Comparison of ENCODE assay signal across 17 cellular contexts in the genomic region with DNA sequence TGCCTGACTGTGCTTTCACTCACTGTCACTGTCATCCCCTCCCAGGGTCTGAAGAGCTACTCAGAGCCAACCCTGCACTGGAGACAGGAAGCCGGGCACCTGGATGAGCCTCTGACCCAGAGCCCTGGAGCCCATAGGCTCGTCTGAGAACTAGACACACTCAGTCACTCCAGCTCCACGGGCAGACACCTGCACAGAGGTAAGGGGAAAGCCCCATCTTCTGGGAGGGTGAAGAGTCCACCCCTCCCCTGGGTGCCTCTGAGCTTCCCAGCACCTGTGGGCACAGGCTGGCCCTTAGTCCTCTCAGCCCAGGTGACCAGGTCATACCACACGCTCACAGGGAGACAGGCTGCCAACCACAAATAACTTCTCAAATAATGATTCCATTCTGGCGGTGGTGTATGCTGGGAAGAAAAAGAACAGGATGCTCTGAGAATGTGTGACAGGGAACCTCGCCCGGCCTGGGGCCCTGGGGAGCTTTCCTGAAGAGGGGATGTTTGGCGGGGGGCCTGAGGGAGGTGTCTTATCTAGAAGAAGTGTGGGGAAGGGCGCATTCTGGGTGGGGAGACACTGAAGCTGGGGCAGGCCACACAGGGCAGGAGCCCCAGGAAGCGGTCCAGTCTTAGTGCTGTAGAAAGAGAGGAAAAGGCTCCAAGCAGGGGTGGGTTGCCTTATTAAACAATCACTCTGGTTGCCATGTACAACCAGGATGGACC. TPM values are rescaled to one million over a fixed set of nuclear protein-coding genes. Genes with fewer than 3 reads are reported as not detected.
DNase-seq lines count a peak whose midpoint lies in the region; ATAC-seq, FAIRE-seq and TF ChIP-seq lines count a peak whose summit lies in the region.
"Had no signal": no experiment of that assay in that cellular context is flagged by ENCODE, and none has a peak within 500 bp of the region (broad histone marks: within the 10 kb centered on the region; RNA-seq: fewer than 3 reads in every experiment).

No MANE protein-coding gene starts in this region.

- H3K27me3 Mint-ChIP-seq in activated T-cell treated with anti-CD3 and anti-CD28 coated beads, Interleukin-2, amount 50 U/mL, for 24 hours: no peaks in the 10 kb centered on the region
- H3K27me3 Mint-ChIP-seq in activated T-cell treated with anti-CD3 and anti-CD28 coated beads, Interleukin-2, amount 50 U/mL, for 72 hours (ENCODE audit: low read depth): peaks cover 4% of the 10 kb centered on the region

- H3K79me2 ChIP-seq in H1 (ENCODE audit: control insufficient read depth in 1 of 2, insufficient read depth in 2 of 2, low read length in 2 of 2) (0 out of 4 replicates have a peak, but pooled peaks cover 0 to 3% of the 10 kb centered on the region in 2 experiments), osteoblast (ENCODE audit: insufficient read depth, low read length) (no peaks in the 10 kb centered on the region)

- no peak for FAIRE-seq in H1 (lab: Jason Lieb, UNC)
- FAIRE-seq: HTR-8/SVneo, RCC 7860 had no signal

- H4K91ac ChIP-seq in H1 (replicated peaks; ENCODE audit: insufficient read length, low read length): peak overlapping the region; percentile 25

- H3K4me1 Mint-ChIP-seq in activated T-cell treated with anti-CD3 and anti-CD28 coated beads, Interleukin-2, amount 50 U/mL, for 24 hours (ENCODE audit: low read depth): peaks cover 8% of the 10 kb centered on the region
- peaks cover 15% of the 10 kb centered on the region for H3K4me1 Mint-ChIP-seq in activated T-cell treated with anti-CD3 and anti-CD28 coated beads, Interleukin-2, amount 50 U/mL, for 72 hours (ENCODE audit: low read depth)

- TF ChIP-seq CTCF in H1 (IDR thresholded peaks at IDR 0.05; ENCODE audit: control extremely low read depth in 1 of 3, insufficient read depth in 1 of 3, low read depth in 1 of 3, low read length in 3 of 3) (no peak), osteoblast (IDR thresholded peaks at IDR 0.05; ENCODE audit: extremely low read depth, low read depth, low read length) (no peak)

- H3K14ac ChIP-seq in H1 (ENCODE audit: insufficient read length): no peak overlapping the region

- no peak for DNase-seq in activated T-cell treated with anti-CD3 and anti-CD28 coated beads, Interleukin-2, amount 50 U/mL, for 24 hours
- no peak for DNase-seq in activated T-cell treated with anti-CD3 and anti-CD28 coated beads, Interleukin-2, amount 50 U/mL, for 72 hours
- DNase-seq in H1 (ENCODE audit: low read depth in 1 of 2, low spot score in 2 of 2) (no peak), osteoblast (ENCODE audit: insufficient read length, low spot score, missing footprints) (peak; percentile 62)
- no peak for DNase-seq in effector CD8-positive, alpha-beta T cell (lab: John Stamatoyannopoulos, UW)
- DNase-seq: BE2C, NCI-H1092 treated with DMSO at 0.1 percent for 48 hours, NCI-H1694, NCI-H2107, NCI-H82, SHP77 treated with DMSO at 0.1 percent for 48 hours had no signal

- H3K4me1 ChIP-seq in HUES48 (ENCODE audit: control insufficient read depth, insufficient read depth, low read length) (peaks cover 22% of the 10 kb centered on the region), H1 (replicated peaks in 1 of 4; ENCODE audit: control insufficient read depth in 3 of 4, insufficient read depth in 4 of 4, low read length in 3 of 4) (peaks cover 0 to 15% (median 11%) of the 10 kb centered on the region in 4 experiments; a peak in 5 of 7 replicates), osteoblast (ENCODE audit: insufficient read depth, low read length) (no peaks in the 10 kb centered on the region)
- H3K4me1 ChIP-seq: BE2C had no signal

- peak overlapping the region; percentile 59 for H3K27ac Mint-ChIP-seq in activated T-cell treated with anti-CD3 and anti-CD28 coated beads, Interleukin-2, amount 50 U/mL, for 24 hours
- H3K27ac Mint-ChIP-seq in activated T-cell treated with anti-CD3 and anti-CD28 coated beads, Interleukin-2, amount 50 U/mL, for 72 hours: no peak overlapping the region

- no peak overlapping the region for H2AFZ ChIP-seq in H1 (ENCODE audit: low read length)
- no peak overlapping the region for H2AFZ ChIP-seq in osteoblast (ENCODE audit: low read length)

- H4K20me1 ChIP-seq in H1 (replicated peaks in 1 of 2; ENCODE audit: control insufficient read depth in 1 of 2, insufficient read depth in 2 of 2, low read length in 2 of 2): no peaks in the 10 kb centered on the region
- H4K20me1 ChIP-seq in osteoblast (ENCODE audit: insufficient read depth, low read length): no peaks in the 10 kb centered on the region

- ATAC-seq in activated T-cell treated with anti-CD3 and anti-CD28 coated beads, Interleukin-2, amount 50 U/mL, for 72 hours (replicated peaks in 1 of 2): no peak
- ATAC-seq in GM18867 (IDR thresholded peaks at IDR 0.05; ENCODE audit: unreplicated experiment): no peak
- no peak for ATAC-seq in GM19035 (IDR thresholded peaks at IDR 0.05; ENCODE audit: unreplicated experiment)

- no peak overlapping the region for H3K56ac ChIP-seq in H1 (replicated peaks; ENCODE audit: insufficient read length, low read depth, low read length)

- peak overlapping the region; percentile 31; the same call in 1 of the 2 replicates for H2BK15ac ChIP-seq in H1 (ENCODE audit: low read length)

- no peak overlapping the region for H3K4me3 Mint-ChIP-seq in activated T-cell treated with anti-CD3 and anti-CD28 coated beads, Interleukin-2, amount 50 U/mL, for 24 hours
- no peak overlapping the region for H3K4me3 Mint-ChIP-seq in activated T-cell treated with anti-CD3 and anti-CD28 coated beads, Interleukin-2, amount 50 U/mL, for 72 hours

- no peak overlapping the region for H4K8ac ChIP-seq in H1 (ENCODE audit: extremely low read depth, insufficient read depth, low read length)

- no peak overlapping the region for H3K23ac ChIP-seq in H1 (ENCODE audit: insufficient read length)

- H3K79me1 ChIP-seq in H1 (ENCODE audit: low read depth, low read length): peaks cover 6% of the 10 kb centered on the region; the same call in 1 of the 2 replicates

- no peak overlapping the region for H4K5ac ChIP-seq in H1 (ENCODE audit: insufficient read length, low read depth, low read length)

- no peak for TF ChIP-seq RAD21 in H1 (IDR thresholded peaks at IDR 0.05 in 1 of 2, conservative IDR thresholded peaks at IDR 0.05 in 1 of 2; ENCODE audit: low read depth in 2 of 2, low read length in 2 of 2)

- H3K36me3 Mint-ChIP-seq in activated T-cell treated with anti-CD3 and anti-CD28 coated beads, Interleukin-2, amount 50 U/mL, for 24 hours (ENCODE audit: low read depth): peaks cover 3% of the 10 kb centered on the region
- no peaks in the 10 kb centered on the region for H3K36me3 Mint-ChIP-seq in activated T-cell treated with anti-CD3 and anti-CD28 coated beads, Interleukin-2, amount 50 U/mL, for 72 hours (ENCODE audit: insufficient read depth in 2 of 2)

- H3K9me3 Mint-ChIP-seq in activated T-cell treated with anti-CD3 and anti-CD28 coated beads, Interleukin-2, amount 50 U/mL, for 24 hours: no peaks in the 10 kb centered on the region
- no peaks in the 10 kb centered on the region for H3K9me3 Mint-ChIP-seq in activated T-cell treated with anti-CD3 and anti-CD28 coated beads, Interleukin-2, amount 50 U/mL, for 72 hours

- H3K4me3 ChIP-seq in HUES48 (ENCODE audit: low read depth, low read length) (no peak overlapping the region), H1 (ENCODE audit: extremely low read depth in 1 of 4, insufficient read depth in 2 of 4, low read depth in 3 of 4, low read length in 4 of 4) (no peak overlapping the region), osteoblast (ENCODE audit: insufficient read depth, low read length) (no peak overlapping the region)

- WGBS in H1 (ENCODE audit: extremely low coverage in 1 of 2, insufficient coverage in 1 of 2, insufficient read length in 1 of 2, insufficient replicate concordance in 2 of 2, low coverage in 1 of 2, low lambda C conversion rate in 2 of 2, missing lambda C conversion rate in 1 of 2), 2 experiments: 78% methylated on average over 8 of the region's 10 CpGs; no CpG with 5 or more reads in 1 of the 2 experiments

- peak overlapping the region in 1 of 2 experiments; percentile 29; a peak in 1 of 4 replicates for H3K4me2 ChIP-seq in H1 (ENCODE audit: insufficient read depth in 1 of 2, low read depth in 2 of 2, low read length in 2 of 2)
- H3K4me2 ChIP-seq in osteoblast (ENCODE audit: insufficient read depth, low read length): no peak overlapping the region
- H3K4me2 ChIP-seq: KMS-11 had no signal

- peak overlapping the region; percentile 93; the same call in 1 of the 2 replicates for H2BK20ac ChIP-seq in H1 (ENCODE audit: low read length)

- peak overlapping the region; percentile 76 for H2BK5ac ChIP-seq in H1 (ENCODE audit: low read depth, low read length)

- H3K27me3 ChIP-seq in HUES48 (ENCODE audit: control insufficient read depth, insufficient read depth, low read length): no peaks in the 10 kb centered on the region
- H3K27me3 ChIP-seq in H1 (replicated peaks in 1 of 4; ENCODE audit: control insufficient read depth in 3 of 4, extremely low read depth in 1 of 4, insufficient read depth in 3 of 4, low read length in 3 of 4): no peaks in the 10 kb centered on the region
- no peaks in the 10 kb centered on the region for H3K27me3 ChIP-seq in osteoblast (ENCODE audit: insufficient read depth, low read length)
- H3K27me3 ChIP-seq: BE2C had no signal

- H2AK5ac ChIP-seq in H1 (ENCODE audit: low read depth, low read length): 0 out of 2 replicates have a peak overlapping the region, but pooled peaks have one; percentile 48

- no peak for TF ChIP-seq POLR2A in H1 (IDR thresholded peaks at IDR 0.05; ENCODE audit: control extremely low read depth in 1 of 2, low read depth in 2 of 2, low read length in 2 of 2)

- peak overlapping the region; percentile 7 for H2BK120ac ChIP-seq in H1 (replicated peaks; ENCODE audit: low read depth, low read length)

- H3K18ac ChIP-seq in H1 (ENCODE audit: extremely low read depth, low read length): no peak overlapping the region

- H3K27ac ChIP-seq in HUES48 (ENCODE audit: low read depth, low read length) (peak overlapping the region; percentile 27), H1 (ENCODE audit: low read depth, low read length) (no peak overlapping the region; the same call in 1 of the 2 replicates), osteoblast (ENCODE audit: low read depth, low read length) (no peak overlapping the region)
- H3K27ac ChIP-seq: KMS-11 had no signal

- H2BK12ac ChIP-seq in H1 (ENCODE audit: low read depth, low read length): peak overlapping the region; percentile 75; the same call in 1 of the 2 replicates

- H3K9me3 ChIP-seq in HUES48 (ENCODE audit: control insufficient read depth, insufficient read depth, low read length) (no peaks in the 10 kb centered on the region), H1 (ENCODE audit: insufficient read depth in 2 of 2, low read depth in 1 of 2, low read length in 1 of 2) (no peaks in the 10 kb centered on the region), osteoblast (ENCODE audit: low read depth, low read length) (no peaks in the 10 kb centered on the region)
- H3K9me3 ChIP-seq: BE2C had no signal

- peaks cover 2% of the 10 kb centered on the region; the same call in 1 of the 2 replicates for H3K23me2 ChIP-seq in H1 (ENCODE audit: low read depth, low read length)

- H3K9ac ChIP-seq in HUES48 (ENCODE audit: low read depth, low read length): no peak overlapping the region
- H3K9ac ChIP-seq in H1 (replicated peaks in 1 of 4; ENCODE audit: extremely low read depth in 1 of 4, low read depth in 3 of 4, low read length in 3 of 4): no peak overlapping the region
- H3K9ac ChIP-seq: KMS-11 had no signal

- TF ChIP-seq EP300 in H1 (IDR thresholded peaks at IDR 0.05; ENCODE audit: borderline replicate concordance in 1 of 2, low read depth in 2 of 2, low read length in 2 of 2): no peak

- POLR2A ChIA-PET in H1 (lab: Charles Lee; ENCODE audit: partially characterized antibody): interaction anchor here (1.5 to 11.5 kb wide), 3 partner anchors 8 to 29 kb away, joined by 4 to 129 read pairs (median 5); no protein-coding TSS in a partner anchor

- CTCF ChIA-PET in H1 (lab: Charles Lee; ENCODE audit: partially characterized antibody): interaction anchor here (1.0 to 1.6 kb wide), 6 partner anchors 10 to 76 kb away, joined by 3 to 4 read pairs (median 3); a partner anchor contains a TSS

- H3K36me3 ChIP-seq in HUES48 (ENCODE audit: control insufficient read depth, insufficient read depth, low read length) (0 out of 2 replicates have a peak, but pooled peaks cover 7% of the 10 kb centered on the region), H1 (ENCODE audit: control insufficient read depth in 2 of 4, insufficient read depth in 4 of 4, low read length in 3 of 4) (peaks cover 0 to 3% (median 1%) of the 10 kb centered on the region in 4 experiments; a peak in 3 of 8 replicates), osteoblast (ENCODE audit: insufficient read depth, low read length) (no peaks in the 10 kb centered on the region)
- H3K36me3 ChIP-seq: BE2C had no signal

- H3K4ac ChIP-seq in H1 (replicated peaks; ENCODE audit: insufficient read length, low read depth, low read length): no peak overlapping the region

RNA-seq across cellular contexts. Expression of a gene that starts 5.3 kb away (rescaled TPM):
- 1 to 10 TPM; 3.2 to 3.7 TPM for total RNA-seq in activated T-cell treated with anti-CD3 and anti-CD28 coated beads, Interleukin-2, amount 50 U/mL, for 72 hours
- 4.1 and 4.8 TPM in 2 replicates for total RNA-seq in H1 (2021; fragmentation: NEBNext Ultra II Directional; extraction: Animal tissue kit (Norgen Biotek cat#: 25700))
- polyA plus RNA-seq in H1 (2011; rRNA removed): 8.4 and 9.4 TPM in 2 replicates
- 8.7 TPM for polyA plus RNA-seq in H1 (2011; cell fraction: cytosol; rRNA removed)
- polyA plus RNA-seq in H1 (2011; cell fraction: nucleus; rRNA removed): 11.9 TPM
- 3.5 to 5.0 TPM (median 4.4 TPM) in 4 replicates for polyA plus RNA-seq in H1 (2012, experiment 1 of 2)
- polyA plus RNA-seq in H1 (2012, experiment 2 of 2): 5.9 TPM
- 3.2 TPM for polyA plus RNA-seq in H1 (2013, experiment 1 of 2)
- 3.0 TPM for polyA plus RNA-seq in H1 (2013, experiment 2 of 2)
- polyA minus RNA-seq in H1 (2011; rRNA and poly(A)+ RNA removed): 3.9 and 4.7 TPM in 2 replicates
- 1.5 TPM for polyA minus RNA-seq in H1 (2011; cell fraction: cytosol; rRNA and poly(A)+ RNA removed)
- 8.8 TPM for polyA minus RNA-seq in H1 (2011; cell fraction: nucleus; rRNA and poly(A)+ RNA removed)
- total RNA-seq in osteoblast: 2.9 TPM in 2 replicates

RNA-seq across cellular contexts. Expression of a gene that starts 5.4 kb away (rescaled TPM):
- 100 to 1,000 TPM; 298 to 325 TPM for total RNA-seq in activated T-cell treated with anti-CD3 and anti-CD28 coated beads, Interleukin-2, amount 50 U/mL, for 72 hours
- 275 and 285 TPM in 2 replicates for total RNA-seq in H1 (2021; fragmentation: NEBNext Ultra II Directional; extraction: Animal tissue kit (Norgen Biotek cat#: 25700))
- polyA plus RNA-seq in H1 (2011; rRNA removed): 27.8 and 83.8 TPM in 2 replicates
- 30.9 TPM for polyA plus RNA-seq in H1 (2011; cell fraction: cytosol; rRNA removed)
- polyA plus RNA-seq in H1 (2011; cell fraction: nucleus; rRNA removed): 130 TPM
- 119 to 215 TPM (median 197 TPM) in 4 replicates for polyA plus RNA-seq in H1 (2012, experiment 1 of 2)
- polyA plus RNA-seq in H1 (2012, experiment 2 of 2): 69.1 TPM
- polyA plus RNA-seq in H1 (2013, experiment 1 of 2): 170 TPM
- 166 TPM for polyA plus RNA-seq in H1 (2013, experiment 2 of 2)
- 101 and 106 TPM in 2 replicates for polyA minus RNA-seq in H1 (2011; rRNA and poly(A)+ RNA removed)
- polyA minus RNA-seq in H1 (2011; cell fraction: cytosol; rRNA and poly(A)+ RNA removed): 202 TPM
- polyA minus RNA-seq in H1 (2011; cell fraction: nucleus; rRNA and poly(A)+ RNA removed): 134 TPM
- 21.7 and 30.6 TPM in 2 replicates for total RNA-seq in osteoblast

RNA-seq across cellular contexts. Expression of a gene that starts 25.1 kb away (rescaled TPM):
- total RNA-seq in activated T-cell treated with anti-CD3 and anti-CD28 coated beads, Interleukin-2, amount 50 U/mL, for 72 hours: 10 to 100 TPM in 1 of 2 donors, 1 to 10 TPM in 1; 8.4 to 12.4 TPM
- total RNA-seq in H1 (2021; fragmentation: NEBNext Ultra II Directional; extraction: Animal tissue kit (Norgen Biotek cat#: 25700)): 15.3 and 19.0 TPM in 2 replicates
- 13.1 and 16.4 TPM in 2 replicates for polyA plus RNA-seq in H1 (2011; rRNA removed)
- polyA plus RNA-seq in H1 (2011; cell fraction: cytosol; rRNA removed): 16.2 TPM
- 46.1 TPM for polyA plus RNA-seq in H1 (2011; cell fraction: nucleus; rRNA removed)
- polyA plus RNA-seq in H1 (2012, experiment 1 of 2): 8.4 to 15.1 TPM (median 13.4 TPM) in 4 replicates
- polyA plus RNA-seq in H1 (2012, experiment 2 of 2): 8.7 TPM
- 7.8 TPM for polyA plus RNA-seq in H1 (2013, experiment 1 of 2)
- polyA plus RNA-seq in H1 (2013, experiment 2 of 2): 6.5 TPM
- polyA minus RNA-seq in H1 (2011; rRNA and poly(A)+ RNA removed): 9.0 and 11.8 TPM in 2 replicates
- polyA minus RNA-seq in H1 (2011; cell fraction: cytosol; rRNA and poly(A)+ RNA removed): 8.1 TPM
- 17.5 TPM for polyA minus RNA-seq in H1 (2011; cell fraction: nucleus; rRNA and poly(A)+ RNA removed)
- 20.6 and 23.6 TPM in 2 replicates for total RNA-seq in osteoblast

RNA-seq across cellular contexts. Expression of a gene that starts 34.7 kb away (rescaled TPM):
- 10 to 100 TPM; 15.3 to 19.0 TPM for total RNA-seq in activated T-cell treated with anti-CD3 and anti-CD28 coated beads, Interleukin-2, amount 50 U/mL, for 72 hours
- total RNA-seq in H1 (2021; fragmentation: NEBNext Ultra II Directional; extraction: Animal tissue kit (Norgen Biotek cat#: 25700)): 2.8 and 4.3 TPM in 2 replicates
- 1.8 and 3.2 TPM in 2 replicates for polyA plus RNA-seq in H1 (2011; rRNA removed)
- polyA plus RNA-seq in H1 (2011; cell fraction: cytosol; rRNA removed): 5.0 TPM
- polyA plus RNA-seq in H1 (2011; cell fraction: nucleus; rRNA removed): 5.8 TPM
- 3.5 to 5.3 TPM (median 4.0 TPM) in 4 replicates for polyA plus RNA-seq in H1 (2012, experiment 1 of 2)
- polyA plus RNA-seq in H1 (2012, experiment 2 of 2): 3.0 TPM
- 2.1 TPM for polyA plus RNA-seq in H1 (2013, experiment 1 of 2)
- polyA plus RNA-seq in H1 (2013, experiment 2 of 2): 2.0 TPM
- polyA minus RNA-seq in H1 (2011; rRNA and poly(A)+ RNA removed): 11.1 and 62.7 TPM in 2 replicates
- polyA minus RNA-seq in H1 (2011; cell fraction: cytosol; rRNA and poly(A)+ RNA removed): 3.9 TPM
- polyA minus RNA-seq in H1 (2011; cell fraction: nucleus; rRNA and poly(A)+ RNA removed): 15.3 TPM
- 16.6 and 19.2 TPM in 2 replicates for total RNA-seq in osteoblast

RNA-seq across cellular contexts. Expression of a gene that starts 35.3 kb away (rescaled TPM):
- total RNA-seq in activated T-cell treated with anti-CD3 and anti-CD28 coated beads, Interleukin-2, amount 50 U/mL, for 72 hours: 10 to 100 TPM; 25.6 to 30.0 TPM
- 5.4 and 6.5 TPM in 2 replicates for total RNA-seq in H1 (2021; fragmentation: NEBNext Ultra II Directional; extraction: Animal tissue kit (Norgen Biotek cat#: 25700))
- polyA plus RNA-seq in H1 (2011; rRNA removed): 7.0 and 11.3 TPM in 2 replicates
- 7.8 TPM for polyA plus RNA-seq in H1 (2011; cell fraction: cytosol; rRNA removed)
- polyA plus RNA-seq in H1 (2011; cell fraction: nucleus; rRNA removed): 14.8 TPM
- 4.7 to 6.8 TPM (median 5.5 TPM) in 4 replicates for polyA plus RNA-seq in H1 (2012, experiment 1 of 2)
- polyA plus RNA-seq in H1 (2012, experiment 2 of 2): 7.3 TPM
- 3.7 TPM for polyA plus RNA-seq in H1 (2013, experiment 1 of 2)
- 3.1 TPM for polyA plus RNA-seq in H1 (2013, experiment 2 of 2)
- polyA minus RNA-seq in H1 (2011; rRNA and poly(A)+ RNA removed): 5.0 and 6.8 TPM in 2 replicates
- 3.7 TPM for polyA minus RNA-seq in H1 (2011; cell fraction: cytosol; rRNA and poly(A)+ RNA removed)
- 7.8 TPM for polyA minus RNA-seq in H1 (2011; cell fraction: nucleus; rRNA and poly(A)+ RNA removed)
- total RNA-seq in osteoblast: 30.6 and 32.9 TPM in 2 replicates
